1 cellular context compared by ENCODE assay signal in the genomic region with DNA sequence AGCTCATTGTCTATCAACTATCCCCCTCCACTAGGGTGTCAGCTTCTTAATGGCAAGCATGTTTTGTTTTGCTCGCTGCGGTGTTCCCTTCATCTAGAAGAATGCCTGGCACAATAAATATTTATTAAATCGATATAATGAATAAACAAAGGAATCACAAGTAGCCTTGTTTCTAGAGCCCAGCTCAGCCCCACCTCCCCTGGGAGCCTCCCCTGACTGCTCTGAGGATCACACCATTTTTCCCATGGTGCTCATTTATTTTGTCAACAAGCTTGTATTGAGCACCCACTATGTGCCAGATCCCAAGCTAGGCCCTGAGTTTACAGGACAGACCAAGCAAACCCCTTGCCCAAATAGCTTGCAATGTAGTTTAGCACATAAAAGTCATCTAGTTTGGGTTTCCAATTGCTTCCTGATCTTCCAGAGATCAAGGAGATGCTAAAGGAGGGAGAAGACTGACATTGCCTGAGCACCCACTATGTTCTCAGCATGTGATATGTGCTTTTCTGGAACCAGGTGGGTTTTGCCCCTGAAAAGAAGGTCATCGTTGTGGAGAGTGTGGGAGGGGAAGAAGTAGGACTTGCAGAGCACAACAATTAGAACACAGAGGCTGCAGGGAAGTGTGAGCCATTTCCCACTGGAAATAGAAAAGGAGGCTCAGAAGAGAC.
TF ChIP-seq lines count a peak whose summit lies in the region.

No MANE protein-coding gene starts in this region.

TF ChIP-seq in HepG2, 621 proteins besides CTCF, POLR2A, EP300 and RAD21 (continued from another document and continues in another):
- TF ChIP-seq, protein P1, sequence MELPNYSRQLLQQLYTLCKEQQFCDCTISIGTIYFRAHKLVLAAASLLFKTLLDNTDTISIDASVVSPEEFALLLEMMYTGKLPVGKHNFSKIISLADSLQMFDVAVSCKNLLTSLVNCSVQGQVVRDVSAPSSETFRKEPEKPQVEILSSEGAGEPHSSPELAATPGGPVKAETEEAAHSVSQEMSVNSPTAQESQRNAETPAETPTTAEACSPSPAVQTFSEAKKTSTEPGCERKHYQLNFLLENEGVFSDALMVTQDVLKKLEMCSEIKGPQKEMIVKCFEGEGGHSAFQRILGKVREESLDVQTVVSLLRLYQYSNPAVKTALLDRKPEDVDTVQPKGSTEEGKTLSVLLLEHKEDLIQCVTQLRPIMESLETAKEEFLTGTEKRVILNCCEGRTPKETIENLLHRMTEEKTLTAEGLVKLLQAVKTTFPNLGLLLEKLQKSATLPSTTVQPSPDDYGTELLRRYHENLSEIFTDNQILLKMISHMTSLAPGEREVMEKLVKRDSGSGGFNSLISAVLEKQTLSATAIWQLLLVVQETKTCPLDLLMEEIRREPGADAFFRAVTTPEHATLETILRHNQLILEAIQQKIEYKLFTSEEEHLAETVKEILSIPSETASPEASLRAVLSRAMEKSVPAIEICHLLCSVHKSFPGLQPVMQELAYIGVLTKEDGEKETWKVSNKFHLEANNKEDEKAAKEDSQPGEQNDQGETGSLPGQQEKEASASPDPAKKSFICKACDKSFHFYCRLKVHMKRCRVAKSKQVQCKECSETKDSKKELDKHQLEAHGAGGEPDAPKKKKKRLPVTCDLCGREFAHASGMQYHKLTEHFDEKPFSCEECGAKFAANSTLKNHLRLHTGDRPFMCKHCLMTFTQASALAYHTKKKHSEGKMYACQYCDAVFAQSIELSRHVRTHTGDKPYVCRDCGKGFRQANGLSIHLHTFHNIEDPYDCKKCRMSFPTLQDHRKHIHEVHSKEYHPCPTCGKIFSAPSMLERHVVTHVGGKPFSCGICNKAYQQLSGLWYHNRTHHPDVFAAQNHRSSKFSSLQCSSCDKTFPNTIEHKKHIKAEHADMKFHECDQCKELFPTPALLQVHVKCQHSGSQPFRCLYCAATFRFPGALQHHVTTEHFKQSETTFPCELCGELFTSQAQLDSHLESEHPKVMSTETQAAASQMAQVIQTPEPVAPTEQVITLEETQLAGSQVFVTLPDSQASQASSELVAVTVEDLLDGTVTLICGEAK (IDR thresholded peaks at IDR 0.05), result no peak
- TF ChIP-seq, protein P1 (CRISPR knock-in tag; IDR thresholded peaks at IDR 0.05), result no peak
- TF ChIP-seq, protein P2, sequence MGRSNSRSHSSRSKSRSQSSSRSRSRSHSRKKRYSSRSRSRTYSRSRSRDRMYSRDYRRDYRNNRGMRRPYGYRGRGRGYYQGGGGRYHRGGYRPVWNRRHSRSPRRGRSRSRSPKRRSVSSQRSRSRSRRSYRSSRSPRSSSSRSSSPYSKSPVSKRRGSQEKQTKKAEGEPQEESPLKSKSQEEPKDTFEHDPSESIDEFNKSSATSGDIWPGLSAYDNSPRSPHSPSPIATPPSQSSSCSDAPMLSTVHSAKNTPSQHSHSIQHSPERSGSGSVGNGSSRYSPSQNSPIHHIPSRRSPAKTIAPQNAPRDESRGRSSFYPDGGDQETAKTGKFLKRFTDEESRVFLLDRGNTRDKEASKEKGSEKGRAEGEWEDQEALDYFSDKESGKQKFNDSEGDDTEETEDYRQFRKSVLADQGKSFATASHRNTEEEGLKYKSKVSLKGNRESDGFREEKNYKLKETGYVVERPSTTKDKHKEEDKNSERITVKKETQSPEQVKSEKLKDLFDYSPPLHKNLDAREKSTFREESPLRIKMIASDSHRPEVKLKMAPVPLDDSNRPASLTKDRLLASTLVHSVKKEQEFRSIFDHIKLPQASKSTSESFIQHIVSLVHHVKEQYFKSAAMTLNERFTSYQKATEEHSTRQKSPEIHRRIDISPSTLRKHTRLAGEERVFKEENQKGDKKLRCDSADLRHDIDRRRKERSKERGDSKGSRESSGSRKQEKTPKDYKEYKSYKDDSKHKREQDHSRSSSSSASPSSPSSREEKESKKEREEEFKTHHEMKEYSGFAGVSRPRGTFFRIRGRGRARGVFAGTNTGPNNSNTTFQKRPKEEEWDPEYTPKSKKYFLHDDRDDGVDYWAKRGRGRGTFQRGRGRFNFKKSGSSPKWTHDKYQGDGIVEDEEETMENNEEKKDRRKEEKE (IDR thresholded peaks at IDR 0.05), result no peak
- TF ChIP-seq ZNF549 (CRISPR knock-in tag; IDR thresholded peaks at IDR 0.05) (no peak), SAFB2 (CRISPR knock-in tag; IDR thresholded peaks at IDR 0.05; ENCODE audit: borderline replicate concordance, low read depth) (no peak), GATAD1 (CRISPR knock-in tag; IDR thresholded peaks at IDR 0.05) (no peak), MXD4 (CRISPR knock-in tag; IDR thresholded peaks at IDR 0.05) (no peak), ZNF207 (IDR thresholded peaks at IDR 0.05; ENCODE audit: borderline replicate concordance) (no peak), ZNF513 (CRISPR knock-in tag; conservative IDR thresholded peaks at IDR 0.05) (no peak), ZNF816 (CRISPR knock-in tag; IDR thresholded peaks at IDR 0.05; ENCODE audit: borderline replicate concordance) (no peak), ZFP1 (CRISPR knock-in tag; IDR thresholded peaks at IDR 0.05) (no peak), REXO4 (CRISPR knock-in tag; IDR thresholded peaks at IDR 0.05; ENCODE audit: borderline replicate concordance) (no peak), MBNL3 (CRISPR knock-in tag; conservative IDR thresholded peaks at IDR 0.05) (no peak), MAF1 (CRISPR knock-in tag; IDR thresholded peaks at IDR 0.05; ENCODE audit: borderline replicate concordance) (no peak), MTF2 (CRISPR knock-in tag; IDR thresholded peaks at IDR 0.05; ENCODE audit: borderline replicate concordance) (no peak), CCDC6 (CRISPR knock-in tag; IDR thresholded peaks at IDR 0.05) (no peak), HNRNPLL (IDR thresholded peaks at IDR 0.05; ENCODE audit: low read depth, low read length, poor library complexity, severe bottlenecking) (no peak), ZNF432 (CRISPR knock-in tag; IDR thresholded peaks at IDR 0.05; ENCODE audit: borderline replicate concordance) (no peak), PCBP2 (optimal IDR thresholded peaks at IDR 0.05; ENCODE audit: low read depth, low read length, poor library complexity, severe bottlenecking) (no peak), ZNF740 (CRISPR knock-in tag; IDR thresholded peaks at IDR 0.05) (no peak), FUBP1 (CRISPR knock-in tag; IDR thresholded peaks at IDR 0.05; ENCODE audit: borderline replicate concordance) (no peak), ZNF547 (CRISPR knock-in tag; IDR thresholded peaks at IDR 0.05) (no peak), ZNF335 (CRISPR knock-in tag; IDR thresholded peaks at IDR 0.05) (no peak), ZNF136 (CRISPR knock-in tag; IDR thresholded peaks at IDR 0.05; ENCODE audit: low read depth) (no peak), ZFP36 (IDR thresholded peaks at IDR 0.05; ENCODE audit: borderline replicate concordance, low read depth, low read length, partially characterized antibody) (no peak), IRF2 (CRISPR knock-in tag; IDR thresholded peaks at IDR 0.05) (no peak; the same call in 1 of the 2 replicates), ZNF17 (CRISPR knock-in tag; IDR thresholded peaks at IDR 0.05) (no peak), ZFP62 (CRISPR knock-in tag; IDR thresholded peaks at IDR 0.05) (no peak), NPAS2 (CRISPR knock-in tag; IDR thresholded peaks at IDR 0.05; ENCODE audit: borderline replicate concordance) (no peak), MLX (CRISPR knock-in tag; IDR thresholded peaks at IDR 0.05) (0 out of 2 replicates have a peak, but pooled peaks have one; percentile 22), ATF2 (CRISPR knock-in tag; IDR thresholded peaks at IDR 0.05) (0 out of 2 replicates have a peak, but pooled peaks have one; percentile 33), FOSL2 (CRISPR knock-in tag; IDR thresholded peaks at IDR 0.05) (peak; percentile 36; the same call in 1 of the 2 replicates), ZNF788 (CRISPR knock-in tag; IDR thresholded peaks at IDR 0.05; ENCODE audit: borderline replicate concordance) (no peak), ZNF672 (CRISPR knock-in tag; IDR thresholded peaks at IDR 0.05) (no peak)
- TF ChIP-seq, protein P3, sequence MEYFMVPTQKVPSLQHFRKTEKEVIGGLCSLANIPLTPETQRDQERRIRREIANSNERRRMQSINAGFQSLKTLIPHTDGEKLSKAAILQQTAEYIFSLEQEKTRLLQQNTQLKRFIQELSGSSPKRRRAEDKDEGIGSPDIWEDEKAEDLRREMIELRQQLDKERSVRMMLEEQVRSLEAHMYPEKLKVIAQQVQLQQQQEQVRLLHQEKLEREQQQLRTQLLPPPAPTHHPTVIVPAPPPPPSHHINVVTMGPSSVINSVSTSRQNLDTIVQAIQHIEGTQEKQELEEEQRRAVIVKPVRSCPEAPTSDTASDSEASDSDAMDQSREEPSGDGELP (IDR thresholded peaks at IDR 0.05; ENCODE audit: borderline replicate concordance, low read depth), result no peak
